In the genomic region with DNA sequence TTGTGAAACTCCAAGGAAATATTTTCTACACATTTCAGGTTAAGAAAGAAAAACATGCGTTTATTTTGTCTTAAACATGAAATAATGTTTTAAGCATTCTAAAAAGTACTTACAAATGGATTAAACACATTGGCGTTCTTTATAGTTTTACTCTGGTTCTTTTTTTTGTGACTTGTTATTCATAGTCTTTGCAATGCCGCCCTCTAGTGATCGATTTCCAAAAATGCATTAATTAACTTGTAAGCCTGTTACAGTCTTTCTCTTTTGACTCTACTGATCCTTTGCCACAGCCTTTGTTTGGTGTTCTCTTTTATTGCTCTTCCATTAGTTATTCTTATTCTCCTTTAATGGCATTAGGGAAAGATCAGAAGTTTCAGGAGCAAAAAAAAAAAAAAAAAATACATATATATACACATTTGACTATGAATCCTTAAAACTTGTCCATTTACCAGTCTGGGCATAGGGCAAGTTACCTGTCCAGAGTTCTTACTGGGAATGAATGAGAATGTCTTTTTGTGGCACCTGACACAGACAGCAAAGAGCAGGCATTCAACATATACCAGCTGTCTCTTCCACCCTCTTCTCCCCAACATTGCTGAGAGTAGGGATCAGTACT, we compare ENCODE assay signal across 1 cellular context.
A peak's percentile ranks its signal among the peaks of the same experiment; 100 is the strongest.
TF ChIP-seq lines count a peak whose summit lies in the region.

No MANE protein-coding gene starts in this region.

TF ChIP-seq in HepG2, 621 proteins besides CTCF, POLR2A, EP300 and RAD21:
- TF ChIP-seq, protein P1, sequence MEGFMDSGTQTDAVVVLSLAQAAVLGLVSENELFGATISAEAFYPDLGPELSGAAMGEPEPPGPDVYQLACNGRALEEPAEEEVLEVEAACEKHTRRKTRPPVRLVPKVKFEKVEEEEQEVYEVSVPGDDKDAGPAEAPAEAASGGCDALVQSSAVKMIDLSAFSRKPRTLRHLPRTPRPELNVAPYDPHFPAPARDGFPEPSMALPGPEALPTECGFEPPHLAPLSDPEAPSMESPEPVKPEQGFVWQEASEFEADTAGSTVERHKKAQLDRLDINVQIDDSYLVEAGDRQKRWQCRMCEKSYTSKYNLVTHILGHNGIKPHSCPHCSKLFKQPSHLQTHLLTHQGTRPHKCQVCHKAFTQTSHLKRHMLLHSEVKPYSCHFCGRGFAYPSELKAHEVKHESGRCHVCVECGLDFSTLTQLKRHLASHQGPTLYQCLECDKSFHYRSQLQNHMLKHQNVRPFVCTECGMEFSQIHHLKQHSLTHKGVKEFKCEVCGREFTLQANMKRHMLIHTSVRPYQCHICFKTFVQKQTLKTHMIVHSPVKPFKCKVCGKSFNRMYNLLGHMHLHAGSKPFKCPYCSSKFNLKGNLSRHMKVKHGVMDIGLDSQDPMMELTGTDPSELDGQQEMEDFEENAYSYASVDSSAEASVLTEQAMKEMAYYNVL (CRISPR knock-in tag; IDR thresholded peaks at IDR 0.05; ENCODE audit: borderline replicate concordance), result no peak
- TF ChIP-seq, protein P2, sequence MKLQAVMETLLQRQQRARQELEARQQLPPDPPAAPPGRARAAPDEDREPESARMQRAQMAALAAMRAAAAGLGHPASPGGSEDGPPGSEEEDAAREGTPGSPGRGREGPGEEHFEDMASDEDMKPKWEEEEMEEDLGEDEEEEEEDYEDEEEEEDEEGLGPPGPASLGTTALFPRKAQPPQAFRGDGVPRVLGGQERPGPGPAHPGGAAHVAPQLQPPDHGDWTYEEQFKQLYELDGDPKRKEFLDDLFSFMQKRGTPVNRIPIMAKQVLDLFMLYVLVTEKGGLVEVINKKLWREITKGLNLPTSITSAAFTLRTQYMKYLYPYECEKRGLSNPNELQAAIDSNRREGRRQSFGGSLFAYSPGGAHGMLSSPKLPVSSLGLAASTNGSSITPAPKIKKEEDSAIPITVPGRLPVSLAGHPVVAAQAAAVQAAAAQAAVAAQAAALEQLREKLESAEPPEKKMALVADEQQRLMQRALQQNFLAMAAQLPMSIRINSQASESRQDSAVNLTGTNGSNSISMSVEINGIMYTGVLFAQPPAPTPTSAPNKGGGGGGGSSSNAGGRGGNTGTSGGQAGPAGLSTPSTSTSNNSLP (IDR thresholded peaks at IDR 0.05; ENCODE audit: low read depth, low read length), result peak; percentile 70
- TF ChIP-seq SIX1 (CRISPR knock-in tag; IDR thresholded peaks at IDR 0.05; ENCODE audit: borderline replicate concordance) (no peak), ZFP36L2 (CRISPR knock-in tag; IDR thresholded peaks at IDR 0.05) (no peak), SMC3 (IDR thresholded peaks at IDR 0.05; ENCODE audit: low read length) (peak; percentile 58), MIXL1 (CRISPR knock-in tag; IDR thresholded peaks at IDR 0.05) (peak; percentile 89), STAG1 (CRISPR knock-in tag; IDR thresholded peaks at IDR 0.05) (peak; percentile 83)
- TF ChIP-seq, protein P3, sequence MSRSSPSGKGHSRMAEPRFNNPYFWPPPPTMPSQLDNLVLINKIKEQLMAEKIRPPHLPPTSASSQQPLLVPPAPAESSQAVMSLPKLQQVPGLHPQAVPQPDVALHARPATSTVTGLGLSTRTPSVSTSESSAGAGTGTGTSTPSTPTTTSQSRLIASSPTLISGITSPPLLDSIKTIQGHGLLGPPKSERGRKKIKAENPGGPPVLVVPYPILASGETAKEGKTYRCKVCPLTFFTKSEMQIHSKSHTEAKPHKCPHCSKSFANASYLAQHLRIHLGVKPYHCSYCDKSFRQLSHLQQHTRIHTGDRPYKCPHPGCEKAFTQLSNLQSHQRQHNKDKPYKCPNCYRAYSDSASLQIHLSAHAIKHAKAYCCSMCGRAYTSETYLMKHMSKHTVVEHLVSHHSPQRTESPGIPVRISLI (CRISPR knock-in tag; IDR thresholded peaks at IDR 0.05; ENCODE audit: borderline replicate concordance), result peak; percentile 76; the same call in 1 of the 2 replicates
